In genomic region chr2:121605820-121606733, GRCh38 we compare ENCODE assay signal across 1 cellular context.
TF ChIP-seq lines count a peak whose summit lies in the region.

No MANE protein-coding gene starts in this region.

TF ChIP-seq in WTC11, 78 proteins besides CTCF, POLR2A, EP300 and RAD21 (continued from another document):
- TF ChIP-seq MAX (CRISPR knock-in tag; IDR thresholded peaks at IDR 0.05) (no peak), IRF1 (CRISPR knock-in tag; IDR thresholded peaks at IDR 0.05) (no peak), MLX (CRISPR knock-in tag; IDR thresholded peaks at IDR 0.05) (no peak), CREM (CRISPR knock-in tag; IDR thresholded peaks at IDR 0.05) (no peak), CDX4 (CRISPR knock-in tag; IDR thresholded peaks at IDR 0.05; ENCODE audit: borderline replicate concordance) (no peak), IRF2 (CRISPR knock-in tag; IDR thresholded peaks at IDR 0.05; ENCODE audit: borderline replicate concordance, low read depth) (no peak), ZNF416 (CRISPR knock-in tag; IDR thresholded peaks at IDR 0.05) (no peak), ZNF512 (CRISPR knock-in tag; IDR thresholded peaks at IDR 0.05; ENCODE audit: borderline replicate concordance) (no peak), TEAD1 (CRISPR knock-in tag; IDR thresholded peaks at IDR 0.05) (no peak)
